Comparison of ENCODE assay signal across 18 cellular contexts in genomic region chr11:132588366-132588765, GRCh38.
"Had no signal": no experiment of that assay in that cellular context is flagged by ENCODE, and none has a peak within 500 bp of the region (broad histone marks: within the 10 kb centered on the region; RNA-seq: fewer than 3 reads in every experiment).

No MANE protein-coding gene starts in this region.

- DNase-seq: activated B cell treated with CpG ODN at 0.5 μM for 24 hours; activated CD4-positive, alpha-beta memory T cell treated with anti-CD3 and anti-CD28 coated beads, Interleukin-2, amount 10 ng/mL, durations not matched to agents 7 days and 5 days; activated CD4-positive, alpha-beta T cell treated with anti-CD3 and anti-CD28 coated beads for 48 hours; activated CD8-positive, alpha-beta memory T cell treated with anti-CD3 and anti-CD28 coated beads, Interleukin-2, amount 10 ng/mL, durations not matched to agents 7 days and 5 days; activated naive CD4-positive, alpha-beta T cell; activated naive CD8-positive, alpha-beta T cell treated with anti-CD3 and anti-CD28 coated beads for 36 hours; amniotic stem cell; caudate nucleus; gastrocnemius medialis; head of caudate nucleus; sigmoid colon; stimulated activated CD4-positive, alpha-beta T cell treated with anti-CD3 and anti-CD28 coated beads, Interleukin-12 subunit alpha, Interleukin-12 subunit beta, amount 100 ng/mL, for 4 hours; stimulated activated CD4-positive, alpha-beta T cell treated with anti-CD3 and anti-CD28 coated beads, Interleukin-1b, Interleukin-23, amount 100 ng/mL, for 48 hours; stimulated activated CD8-positive, alpha-beta memory T cell treated with anti-CD3 and anti-CD28 coated beads, Interleukin-4, amount 100 ng/mL, for 48 hours; stimulated activated naive CD4-positive, alpha-beta T cell treated with Interleukin-2 at 50 U/mL for 16 hours; T-helper 9 cell; thyroid gland had no signal

- ATAC-seq: activated CD8-positive, alpha-beta memory T cell treated with anti-CD3 and anti-CD28 coated beads, Interleukin-2, amount 10 ng/mL, durations not matched to agents 7 days and 5 days; activated T-helper 17 cell treated with anti-CD3 and anti-CD28 coated beads, Interleukin-2, amount 50 U/mL, for 72 hours; gastrocnemius medialis had no signal
